Comparison of ENCODE assay signal across 9 cellular contexts in the genomic region with DNA sequence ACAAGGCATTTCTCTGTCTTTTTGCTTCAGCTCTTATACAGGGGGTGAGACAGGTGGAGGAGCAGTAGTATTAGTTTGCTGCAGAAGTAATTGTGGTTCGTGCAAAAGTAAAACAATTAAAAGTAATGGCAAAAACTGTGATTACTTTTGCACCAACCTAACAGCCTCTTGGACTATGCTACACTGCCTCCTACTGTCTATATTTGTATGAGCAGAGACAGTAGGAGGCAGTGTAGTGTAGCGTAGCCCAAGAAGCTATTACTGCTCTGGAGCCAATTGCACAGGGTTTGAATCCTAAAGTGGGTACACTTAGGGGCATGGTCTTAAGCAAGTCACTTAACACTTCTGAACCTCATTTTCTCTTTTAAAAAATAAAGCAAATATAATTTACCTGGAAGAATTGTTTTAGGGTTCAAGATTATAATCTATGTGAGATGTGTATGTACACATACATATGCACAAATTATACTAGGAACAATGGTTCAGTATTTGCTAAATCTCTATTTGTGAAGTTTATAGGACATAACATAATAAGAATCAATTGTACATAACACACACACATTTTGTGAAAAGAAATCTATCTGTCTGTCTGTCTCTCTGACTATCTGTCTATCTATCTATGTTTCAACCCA.
DNase-seq lines count a peak whose midpoint lies in the region; ATAC-seq and TF ChIP-seq lines count a peak whose summit lies in the region.
"Had no signal": no experiment of that assay in that cellular context is flagged by ENCODE, and none has a peak within 500 bp of the region (broad histone marks: within the 10 kb centered on the region; RNA-seq: fewer than 3 reads in every experiment).

No MANE protein-coding gene starts in this region.

- H3K4me1 Mint-ChIP-seq in WTC11 (no peaks in the 10 kb centered on the region), nephron (no peaks in the 10 kb centered on the region)
- H3K4me1 Mint-ChIP-seq in stimulated activated naive CD8-positive, alpha-beta T cell treated with anti-CD3 and anti-CD28 coated beads, Interleukin-15, amount 100 ng/mL, for 72 hours: no peaks in the 10 kb centered on the region

- POLR2A ChIA-PET in WTC11 (lab: Charles Lee): no interaction called here

- peak; percentile 32 for DNase-seq in SIG-M5 treated with dmso at 0.1 percent for 504 hours (lab: John Stamatoyannopoulos, UW; ENCODE audit: unreplicated experiment)
- DNase-seq in SIG-M5 (lab: John Stamatoyannopoulos, UW): no peak
- no peak for DNase-seq in WTC11 (ENCODE audit: low spot score)
- no peak for DNase-seq in GM19240 (ENCODE audit: insufficient read length, low spot score)
- DNase-seq in activated CD8-positive, alpha-beta memory T cell treated with anti-CD3 and anti-CD28 coated beads, Interleukin-2, amount 50 U/mL, for 4 hours: no peak
- no peak for DNase-seq in stimulated activated naive CD8-positive, alpha-beta T cell treated with anti-CD3 and anti-CD28 coated beads, Interleukin-15, amount 100 ng/mL, for 72 hours

- ATAC-seq in HG03575 (IDR thresholded peaks at IDR 0.05; ENCODE audit: extremely low read depth, insufficient number of reproducible peaks, low FRiP score, unreplicated experiment) (peak; percentile 45), WTC11 (peak; percentile 99)
- ATAC-seq in stimulated activated naive CD8-positive, alpha-beta T cell treated with anti-CD3 and anti-CD28 coated beads, Interleukin-15, amount 100 ng/mL, for 72 hours: no peak

- TF ChIP-seq CTCF in WTC11 (IDR thresholded peaks at IDR 0.05) (peak; percentile 50; the same call in 1 of the 2 replicates), nephron (IDR thresholded peaks at IDR 0.05; ENCODE audit: unreplicated experiment in 3 of 3) (peak; percentile 29 to 56 (median 31))

- no peaks in the 10 kb centered on the region for H3K36me3 Mint-ChIP-seq in WTC11
- no peaks in the 10 kb centered on the region for H3K36me3 Mint-ChIP-seq in nephron (ENCODE audit: low read depth)

- CTCF ChIA-PET in WTC11 (lab: Charles Lee): interaction anchor here (0.6 to 2.7 kb wide), 4 partner anchors 49 to 677 kb away, joined by 3 to 11 read pairs (median 4); no protein-coding TSS in a partner anchor

- H3K27me3 Mint-ChIP-seq in WTC11 (ENCODE audit: low read depth) (no peaks in the 10 kb centered on the region), nephron (ENCODE audit: low read depth) (no peaks in the 10 kb centered on the region)
- no peaks in the 10 kb centered on the region for H3K27me3 Mint-ChIP-seq in stimulated activated naive CD8-positive, alpha-beta T cell treated with anti-CD3 and anti-CD28 coated beads, Interleukin-15, amount 100 ng/mL, for 72 hours
- H3K27me3 Mint-ChIP-seq: B cell had no signal

- no peak overlapping the region for H3K4me3 Mint-ChIP-seq in WTC11
- no peak overlapping the region for H3K4me3 Mint-ChIP-seq in nephron
- H3K4me3 Mint-ChIP-seq in stimulated activated naive CD8-positive, alpha-beta T cell treated with anti-CD3 and anti-CD28 coated beads, Interleukin-15, amount 100 ng/mL, for 72 hours: no peak overlapping the region
- H3K4me3 Mint-ChIP-seq: B cell had no signal

- H3K27ac Mint-ChIP-seq in WTC11 (no peak overlapping the region), nephron (no peak overlapping the region)
- H3K27ac Mint-ChIP-seq in stimulated activated naive CD8-positive, alpha-beta T cell treated with anti-CD3 and anti-CD28 coated beads, Interleukin-15, amount 100 ng/mL, for 72 hours: no peak overlapping the region
- H3K27ac Mint-ChIP-seq: B cell had no signal

- H3K9me3 Mint-ChIP-seq in WTC11 (no peaks in the 10 kb centered on the region), nephron (no peaks in the 10 kb centered on the region)
- H3K9me3 Mint-ChIP-seq in stimulated activated naive CD8-positive, alpha-beta T cell treated with anti-CD3 and anti-CD28 coated beads, Interleukin-15, amount 100 ng/mL, for 72 hours: peaks cover 0 to under 1% of the 10 kb centered on the region in 2 donors

TF ChIP-seq in WTC11, 78 proteins besides CTCF, POLR2A, EP300 and RAD21 (continues in another document):
- TF ChIP-seq TEAD4 (CRISPR knock-in tag; IDR thresholded peaks at IDR 0.05) (no peak), ZNF532 (CRISPR knock-in tag; IDR thresholded peaks at IDR 0.05; ENCODE audit: borderline replicate concordance) (no peak), NR3C1 (CRISPR knock-in tag; conservative IDR thresholded peaks at IDR 0.05; ENCODE audit: low read depth) (no peak), MYBL2 (CRISPR knock-in tag; IDR thresholded peaks at IDR 0.05) (no peak), ZNF423 (CRISPR knock-in tag; IDR thresholded peaks at IDR 0.05) (no peak), ZNF416 (CRISPR knock-in tag; IDR thresholded peaks at IDR 0.05) (no peak), GTF2I (CRISPR knock-in tag; conservative IDR thresholded peaks at IDR 0.05) (no peak), CBFB (CRISPR knock-in tag; IDR thresholded peaks at IDR 0.05; ENCODE audit: low read depth) (no peak), ZNF263 (CRISPR knock-in tag; IDR thresholded peaks at IDR 0.05; ENCODE audit: low read depth) (no peak), RORB (CRISPR knock-in tag; IDR thresholded peaks at IDR 0.05) (no peak), ZNF317 (CRISPR knock-in tag; IDR thresholded peaks at IDR 0.05; ENCODE audit: borderline replicate concordance, low read depth) (no peak), MLX (CRISPR knock-in tag; IDR thresholded peaks at IDR 0.05) (no peak), SMAD3 (CRISPR knock-in tag; IDR thresholded peaks at IDR 0.05; ENCODE audit: borderline replicate concordance) (no peak), MXD4 (CRISPR knock-in tag; IDR thresholded peaks at IDR 0.05; ENCODE audit: borderline replicate concordance) (no peak)
- TF ChIP-seq, protein P1, sequence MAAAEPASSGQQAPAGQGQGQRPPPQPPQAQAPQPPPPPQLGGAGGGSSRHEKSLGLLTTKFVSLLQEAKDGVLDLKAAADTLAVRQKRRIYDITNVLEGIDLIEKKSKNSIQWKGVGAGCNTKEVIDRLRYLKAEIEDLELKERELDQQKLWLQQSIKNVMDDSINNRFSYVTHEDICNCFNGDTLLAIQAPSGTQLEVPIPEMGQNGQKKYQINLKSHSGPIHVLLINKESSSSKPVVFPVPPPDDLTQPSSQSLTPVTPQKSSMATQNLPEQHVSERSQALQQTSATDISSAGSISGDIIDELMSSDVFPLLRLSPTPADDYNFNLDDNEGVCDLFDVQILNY (CRISPR knock-in tag; IDR thresholded peaks at IDR 0.05): no peak
- TF ChIP-seq, protein P2, sequence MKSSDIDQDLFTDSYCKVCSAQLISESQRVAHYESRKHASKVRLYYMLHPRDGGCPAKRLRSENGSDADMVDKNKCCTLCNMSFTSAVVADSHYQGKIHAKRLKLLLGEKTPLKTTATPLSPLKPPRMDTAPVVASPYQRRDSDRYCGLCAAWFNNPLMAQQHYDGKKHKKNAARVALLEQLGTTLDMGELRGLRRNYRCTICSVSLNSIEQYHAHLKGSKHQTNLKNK (CRISPR knock-in tag; IDR thresholded peaks at IDR 0.05): no peak
